31 cellular contexts compared by ENCODE assay signal in genomic region chr18:12722731-12723130, GRCh38.
"Had no signal": no experiment of that assay in that cellular context is flagged by ENCODE, and none has a peak within 500 bp of the region (broad histone marks: within the 10 kb centered on the region; RNA-seq: fewer than 3 reads in every experiment).

No MANE protein-coding gene starts in this region.

- H3K27me3 Mint-ChIP-seq: activated CD4-positive, alpha-beta T cell treated with anti-CD3 and anti-CD28 coated beads for 36 hours; activated CD4-positive, alpha-beta T cell treated with anti-CD3 and anti-CD28 coated beads, Interleukin-2, amount 10 ng/mL, durations not matched to agents 24 days and 14 days; activated CD8-positive, alpha-beta memory T cell treated with anti-CD3 and anti-CD28 coated beads, Interleukin-2, amount 10 ng/mL, durations not matched to agents 7 days and 5 days; activated CD8-positive, alpha-beta T cell treated with anti-CD3 and anti-CD28 coated beads for 36 hours; activated naive CD8-positive, alpha-beta T cell; activated T-helper 17 cell treated with anti-CD3 and anti-CD28 coated beads, Interleukin-2, amount 50 U/mL, for 72 hours; central memory CD8-positive, alpha-beta T cell; dendritic cell treated with granulocyte-macrophage colony-stimulating factor and Interleukin-4, amounts not matched to agents 40 ng/mL and 50 ng/mL, for 4 days; T-cell had no signal

- H3K27ac Mint-ChIP-seq: dendritic cell treated with granulocyte-macrophage colony-stimulating factor and Interleukin-4, amounts not matched to agents 40 ng/mL and 50 ng/mL, for 4 days; endodermal cell; T-helper 1 cell treated with Interleukin-12 subunit alpha and Interleukin-12 subunit beta and Interleukin-4 antibody, amounts not matched to agents 30 μg/mL and 1 μg/mL, for 36 hours had no signal

- ATAC-seq: activated CD4-positive, alpha-beta T cell treated with anti-CD3 and anti-CD28 coated beads for 36 hours; activated CD8-positive, alpha-beta memory T cell treated with anti-CD3 and anti-CD28 coated beads, Interleukin-2, amount 10 ng/mL, durations not matched to agents 7 days and 5 days; activated CD8-positive, alpha-beta T cell treated with anti-CD3 and anti-CD28 coated beads for 36 hours; activated T-helper 17 cell treated with anti-CD3 and anti-CD28 coated beads, Interleukin-2, amount 50 U/mL, for 72 hours; foreskin keratinocyte; gastrocnemius medialis; heart left ventricle; T-cell had no signal

- H3K4me3 Mint-ChIP-seq: activated CD4-positive, alpha-beta T cell treated with anti-CD3 and anti-CD28 coated beads for 36 hours; activated CD4-positive, alpha-beta T cell treated with anti-CD3 and anti-CD28 coated beads, Interleukin-2, amount 10 ng/mL, durations not matched to agents 24 days and 14 days; activated CD8-positive, alpha-beta memory T cell treated with anti-CD3 and anti-CD28 coated beads, Interleukin-2, amount 10 ng/mL, durations not matched to agents 7 days and 5 days; activated CD8-positive, alpha-beta T cell treated with anti-CD3 and anti-CD28 coated beads for 36 hours; activated naive CD8-positive, alpha-beta T cell; activated T-helper 17 cell treated with anti-CD3 and anti-CD28 coated beads, Interleukin-2, amount 50 U/mL, for 72 hours; central memory CD8-positive, alpha-beta T cell; dendritic cell treated with granulocyte-macrophage colony-stimulating factor and Interleukin-4, amounts not matched to agents 40 ng/mL and 50 ng/mL, for 4 days; endodermal cell; T-cell; T-helper 1 cell treated with Interleukin-12 subunit alpha and Interleukin-12 subunit beta and Interleukin-4 antibody, amounts not matched to agents 30 μg/mL and 1 μg/mL, for 36 hours had no signal

- H3K4me1 Mint-ChIP-seq: endodermal cell had no signal

- H3K36me3 Mint-ChIP-seq: activated naive CD8-positive, alpha-beta T cell had no signal

- DNase-seq: activated CD4-positive, alpha-beta T cell treated with anti-CD3 and anti-CD28 coated beads for 36 hours; activated CD4-positive, alpha-beta T cell treated with anti-CD3 and anti-CD28 coated beads, Interleukin-2, amount 10 ng/mL, durations not matched to agents 24 days and 14 days; activated CD4-positive, CD25-positive, alpha-beta regulatory T cell; activated CD4-positive, CD25-positive, alpha-beta regulatory T cell treated with anti-CD3 and anti-CD28 coated beads, Interleukin-2, amount 50 U/mL, for 72 hours; activated CD8-positive, alpha-beta memory T cell treated with anti-CD3 and anti-CD28 coated beads, Interleukin-2, amount 10 ng/mL, durations not matched to agents 7 days and 5 days; activated CD8-positive, alpha-beta memory T cell treated with anti-CD3 and anti-CD28 coated beads, Interleukin-2, amount 50 U/mL, for 4 hours; activated CD8-positive, alpha-beta T cell treated with anti-CD3 and anti-CD28 coated beads for 36 hours; activated effector memory CD4-positive, alpha-beta T cell treated with Interleukin-2 at 50 U/mL for 16 hours; activated gamma-delta T cell treated with Interleukin-2 at 50 U/mL for 16 hours; activated naive CD4-positive, alpha-beta T cell treated with anti-CD3 and anti-CD28 coated beads, Interleukin-2, amount 50 U/mL, for 16 hours; activated naive CD4-positive, alpha-beta T cell treated with Interleukin-2 at 50 U/mL for 16 hours; activated T-cell treated with anti-CD3 and anti-CD28 coated beads, Interleukin-2, amount 50 U/mL, for 1 hour; amniotic stem cell; anterior cingulate cortex; brain microvascular endothelial cell; dorsolateral prefrontal cortex; effector memory CD4-positive, alpha-beta T cell; endodermal cell; erythroblast; foreskin keratinocyte; gastrocnemius medialis; glutamatergic neuron; heart left ventricle; SW 1271; T-cell had no signal

- H3K9me3 Mint-ChIP-seq: activated CD4-positive, alpha-beta T cell treated with anti-CD3 and anti-CD28 coated beads, Interleukin-2, amount 10 ng/mL, durations not matched to agents 24 days and 14 days; activated CD8-positive, alpha-beta T cell treated with anti-CD3 and anti-CD28 coated beads for 36 hours; activated T-helper 17 cell treated with anti-CD3 and anti-CD28 coated beads, Interleukin-2, amount 50 U/mL, for 72 hours; central memory CD8-positive, alpha-beta T cell; dendritic cell treated with granulocyte-macrophage colony-stimulating factor and Interleukin-4, amounts not matched to agents 40 ng/mL and 50 ng/mL, for 4 days; endodermal cell; T-cell; T-helper 1 cell treated with Interleukin-12 subunit alpha and Interleukin-12 subunit beta and Interleukin-4 antibody, amounts not matched to agents 30 μg/mL and 1 μg/mL, for 36 hours had no signal

- H3K9me3 ChIP-seq: esophagus muscularis mucosa, gastrocnemius medialis, heart left ventricle had no signal
